21 cellular contexts compared by ENCODE assay signal in genomic region chr15:65115542-65115941, GRCh38. TPM values are rescaled to one million over a fixed set of nuclear protein-coding genes. Genes with fewer than 3 reads are reported as not detected.
DNase-seq lines count a peak whose midpoint lies in the region; ATAC-seq and TF ChIP-seq lines count a peak whose summit lies in the region.
"Had no signal": no experiment of that assay in that cellular context is flagged by ENCODE, and none has a peak within 500 bp of the region (broad histone marks: within the 10 kb centered on the region; RNA-seq: fewer than 3 reads in every experiment).

No MANE protein-coding gene starts in this region.

- no peaks in the 10 kb centered on the region for H3K9me3 Mint-ChIP-seq in HFFc6
- H3K9me3 Mint-ChIP-seq: activated naive CD8-positive, alpha-beta T cell treated with anti-CD3 and anti-CD28 coated beads, Interleukin-2, amount 10 ng/mL, durations not matched to agents 7 days and 5 days; CD8-positive, alpha-beta memory T cell; GM23338; naive thymus-derived CD4-positive, alpha-beta T cell; stimulated activated naive CD8-positive, alpha-beta T cell treated with anti-CD3 and anti-CD28 coated beads, Interleukin-15, amount 100 ng/mL, for 72 hours had no signal

- peaks cover 1% of the 10 kb centered on the region for H3K27me3 Mint-ChIP-seq in HFFc6 (ENCODE audit: insufficient read depth)
- H3K27me3 Mint-ChIP-seq: activated CD8-positive, alpha-beta memory T cell treated with anti-CD3 and anti-CD28 coated beads, Interleukin-2, amount 10 ng/mL, durations not matched to agents 7 days and 5 days; activated naive CD8-positive, alpha-beta T cell treated with anti-CD3 and anti-CD28 coated beads, Interleukin-2, amount 10 ng/mL, durations not matched to agents 7 days and 5 days; CD8-positive, alpha-beta memory T cell; naive thymus-derived CD4-positive, alpha-beta T cell; stimulated activated naive CD8-positive, alpha-beta T cell treated with anti-CD3 and anti-CD28 coated beads, Interleukin-15, amount 100 ng/mL, for 72 hours had no signal

- H3K36me3 Mint-ChIP-seq in HFFc6 (ENCODE audit: low read depth) = peaks cover 25% of the 10 kb centered on the region

- no peak for TF ChIP-seq CTCF in HFFc6 (IDR thresholded peaks at IDR 0.05)

- H3K4me1 Mint-ChIP-seq in HFFc6 (ENCODE audit: low read depth) = peaks cover 14% of the 10 kb centered on the region; the same call in 1 of the 2 replicates
- H3K4me1 Mint-ChIP-seq: CD8-positive, alpha-beta memory T cell; GM23338; stimulated activated naive CD8-positive, alpha-beta T cell treated with anti-CD3 and anti-CD28 coated beads, Interleukin-15, amount 100 ng/mL, for 72 hours had no signal

- DNase-seq in HFFc6 (no peak), NCI-H146 treated with DMSO at 0.1 percent for 48 hours (lab: John Stamatoyannopoulos, UW; ENCODE audit: unreplicated experiment) (peak; percentile 59), NCI-H748 (lab: John Stamatoyannopoulos, UW; ENCODE audit: unreplicated experiment) (peak; percentile 96), myocyte (ENCODE audit: low read depth) (peak; percentile 40)
- DNase-seq in stimulated activated CD4-positive, alpha-beta T cell treated with anti-CD3 and anti-CD28 coated beads, Interleukin-4, amount 100 ng/mL, for 4 hours = no peak
- DNase-seq: activated CD4-positive, alpha-beta T cell treated with anti-CD3 and anti-CD28 coated beads for 4 hours; activated CD8-positive, alpha-beta memory T cell treated with anti-CD3 and anti-CD28 coated beads, Interleukin-2, amount 10 ng/mL, durations not matched to agents 7 days and 5 days; activated naive CD8-positive, alpha-beta T cell treated with anti-CD3 and anti-CD28 coated beads, Interleukin-2, amount 10 ng/mL, durations not matched to agents 7 days and 5 days; brain microvascular endothelial cell; CD8-positive, alpha-beta memory T cell; naive thymus-derived CD4-positive, alpha-beta T cell; NCI-H187; pancreas; stimulated activated naive CD8-positive, alpha-beta T cell treated with anti-CD3 and anti-CD28 coated beads, Interleukin-15, amount 100 ng/mL, for 72 hours; trophoblast cell had no signal

- ATAC-seq in GM18519 (IDR thresholded peaks at IDR 0.05; ENCODE audit: low FRiP score, unreplicated experiment) = no peak
- ATAC-seq in GM18861 (IDR thresholded peaks at IDR 0.05; ENCODE audit: unreplicated experiment) = no peak
- ATAC-seq: activated CD8-positive, alpha-beta memory T cell treated with anti-CD3 and anti-CD28 coated beads, Interleukin-2, amount 10 ng/mL, durations not matched to agents 7 days and 5 days; GM23338; naive thymus-derived CD4-positive, alpha-beta T cell; pancreas; stimulated activated naive CD8-positive, alpha-beta T cell treated with anti-CD3 and anti-CD28 coated beads, Interleukin-15, amount 100 ng/mL, for 72 hours had no signal

- peak overlapping the region; percentile 28; the same call in 1 of the 2 replicates for H3K27ac Mint-ChIP-seq in HFFc6
- H3K27ac Mint-ChIP-seq: activated CD8-positive, alpha-beta memory T cell treated with anti-CD3 and anti-CD28 coated beads, Interleukin-2, amount 10 ng/mL, durations not matched to agents 7 days and 5 days; activated naive CD8-positive, alpha-beta T cell treated with anti-CD3 and anti-CD28 coated beads, Interleukin-2, amount 10 ng/mL, durations not matched to agents 7 days and 5 days; CD8-positive, alpha-beta memory T cell; GM23338; stimulated activated naive CD8-positive, alpha-beta T cell treated with anti-CD3 and anti-CD28 coated beads, Interleukin-15, amount 100 ng/mL, for 72 hours had no signal

- H3K4me3 Mint-ChIP-seq in HFFc6 = no peak overlapping the region
- H3K4me3 Mint-ChIP-seq: activated CD8-positive, alpha-beta memory T cell treated with anti-CD3 and anti-CD28 coated beads, Interleukin-2, amount 10 ng/mL, durations not matched to agents 7 days and 5 days; activated naive CD8-positive, alpha-beta T cell treated with anti-CD3 and anti-CD28 coated beads, Interleukin-2, amount 10 ng/mL, durations not matched to agents 7 days and 5 days; CD8-positive, alpha-beta memory T cell; GM23338; naive thymus-derived CD4-positive, alpha-beta T cell; stimulated activated naive CD8-positive, alpha-beta T cell treated with anti-CD3 and anti-CD28 coated beads, Interleukin-15, amount 100 ng/mL, for 72 hours had no signal

RNA-seq across cellular contexts. Expression of gene UBAP1L, which starts 0.5 kb away (rescaled TPM):
- 1 to 10 TPM in 1 of 6 experiments, under 1 TPM in 5; 0.43 to 1.4 (median 0.64) TPM for total RNA-seq in HFFc6 (2021; fragmentation: NEBNext Ultra II Directional; extraction: Animal tissue kit (Norgen Biotek cat#: 25700))
- total RNA-seq in myocyte = 0.88 and 1.6 TPM in 2 replicates
- 1.6 TPM for polyA plus RNA-seq in myocyte (2012)

RNA-seq across cellular contexts. Expression of gene PDCD7, which starts 18.1 kb away (rescaled TPM):
- 10 to 100 TPM; 18.5 to 32.1 (median 22.8) TPM for total RNA-seq in HFFc6 (2021; fragmentation: NEBNext Ultra II Directional; extraction: Animal tissue kit (Norgen Biotek cat#: 25700))
- total RNA-seq in myocyte = 19.5 and 20.2 TPM in 2 replicates
- polyA plus RNA-seq in myocyte (2012) = 10.8 TPM

RNA-seq across cellular contexts. Expression of gene KBTBD13, which starts 39.0 kb away (rescaled TPM):
- total RNA-seq in HFFc6 (2021; fragmentation: NEBNext Ultra II Directional; extraction: Animal tissue kit (Norgen Biotek cat#: 25700)) = not detected
- 0.13 TPM in 1 of 2 replicates, not detected in the other for total RNA-seq in myocyte
- polyA plus RNA-seq in myocyte (2012) = 0.03 TPM
- total RNA-seq: activated CD8-positive, alpha-beta memory T cell treated with anti-CD3 and anti-CD28 coated beads, Interleukin-2, amount 10 ng/mL, durations not matched to agents 7 days and 5 days; activated naive CD8-positive, alpha-beta T cell treated with anti-CD3 and anti-CD28 coated beads, Interleukin-2, amount 10 ng/mL, durations not matched to agents 7 days and 5 days; CD8-positive, alpha-beta memory T cell; fibroblast of villous mesenchyme; GM23338; HT1080; kidney epithelial cell; naive thymus-derived CD4-positive, alpha-beta T cell; pancreas had no signal
- polyA plus RNA-seq: CD8-positive, alpha-beta memory T cell; GM23338; naive thymus-derived CD4-positive, alpha-beta T cell; pancreas had no signal

RNA-seq across cellular contexts. Expression of gene RASL12, which starts 47.8 kb away (rescaled TPM):
- total RNA-seq in HFFc6 (2021; fragmentation: NEBNext Ultra II Directional; extraction: Animal tissue kit (Norgen Biotek cat#: 25700)) = not detected
- 0.94 TPM in 1 of 2 replicates, not detected in the other for total RNA-seq in myocyte
- 0.05 TPM for polyA plus RNA-seq in myocyte (2012)
- total RNA-seq: activated CD8-positive, alpha-beta memory T cell treated with anti-CD3 and anti-CD28 coated beads, Interleukin-2, amount 10 ng/mL, durations not matched to agents 7 days and 5 days; activated naive CD8-positive, alpha-beta T cell treated with anti-CD3 and anti-CD28 coated beads, Interleukin-2, amount 10 ng/mL, durations not matched to agents 7 days and 5 days; CD8-positive, alpha-beta memory T cell; HT1080; naive thymus-derived CD4-positive, alpha-beta T cell had no signal
- polyA plus RNA-seq: CD8-positive, alpha-beta memory T cell; naive thymus-derived CD4-positive, alpha-beta T cell had no signal

Comparison
In these comparisons a context has a peak if more than half of its experiments do, and no peak if none do; other contexts are left out.
1. DNase-seq: peak in NCI-H146 treated with DMSO at 0.1 percent for 48 hours (single experiment), NCI-H748 (single experiment) and myocyte (single experiment); none in HFFc6 (single experiment) and stimulated activated CD4-positive, alpha-beta T cell treated with anti-CD3 and anti-CD28 coated beads, Interleukin-4, amount 100 ng/mL, for 4 hours (0 of 2).